ENCODE assay signal across 1 cellular context in the genomic region with DNA sequence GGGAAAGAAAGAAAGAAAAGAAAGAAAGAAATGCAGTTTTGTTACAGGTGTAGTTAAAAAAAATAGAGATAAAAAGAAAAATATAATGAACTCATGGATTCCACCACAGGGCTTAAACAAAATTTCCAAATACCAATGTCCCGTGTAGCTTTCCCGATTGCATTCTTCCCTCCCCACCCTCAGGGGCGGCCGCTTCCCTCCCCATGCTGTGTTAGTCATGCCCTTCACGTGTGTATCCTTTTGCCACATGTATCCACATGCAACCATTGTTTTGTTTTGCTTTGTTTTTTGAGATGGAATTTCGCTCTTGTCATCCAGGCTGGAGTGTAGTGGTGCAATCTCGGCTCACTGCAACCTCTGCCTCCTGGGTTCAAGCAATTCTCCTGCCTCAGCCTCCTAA.
A peak's percentile ranks its signal among the peaks of the same experiment; 100 is the strongest.
TF ChIP-seq lines count a peak whose summit lies in the region.

No MANE protein-coding gene starts in this region.

TF ChIP-seq in HepG2, 621 proteins besides CTCF, POLR2A, EP300 and RAD21:
- no peak for TF ChIP-seq THYN1 (CRISPR knock-in tag; IDR thresholded peaks at IDR 0.05; ENCODE audit: borderline replicate concordance, low read depth)
- TF ChIP-seq BHLHE40 (IDR thresholded peaks at IDR 0.05; ENCODE audit: low read length), result peak; percentile 61
- TF ChIP-seq SOX5 (CRISPR knock-in tag; IDR thresholded peaks at IDR 0.05; ENCODE audit: borderline replicate concordance), result peak; percentile 54; the same call in 1 of the 2 replicates
